In the genomic region with DNA sequence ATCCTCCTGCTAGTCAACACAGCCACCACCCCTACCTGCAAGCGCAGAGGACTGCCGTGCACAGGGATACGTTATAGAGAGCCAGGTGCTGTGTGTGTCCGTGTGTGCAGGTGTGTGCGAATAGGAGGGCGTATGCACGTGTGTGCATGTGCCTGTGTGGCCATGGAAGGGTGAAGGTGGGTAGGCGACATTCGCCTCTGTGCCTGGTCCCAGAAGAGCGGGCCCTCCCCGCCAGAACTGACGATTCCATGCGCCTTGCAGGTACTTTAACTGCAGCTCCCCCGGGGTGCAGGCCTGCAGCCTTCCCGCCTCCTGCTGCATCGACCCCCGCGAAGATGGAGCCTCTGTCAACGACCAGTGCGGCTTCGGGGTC, we compare ENCODE assay signal across 29 cellular contexts. TPM values are rescaled to one million over a fixed set of nuclear protein-coding genes. Genes with fewer than 3 reads are reported as not detected.
DNase-seq lines count a peak whose midpoint lies in the region; ATAC-seq lines count a peak whose summit lies in the region.
"Had no signal": no experiment of that assay in that cellular context is flagged by ENCODE, and none has a peak within 500 bp of the region (broad histone marks: within the 10 kb centered on the region; RNA-seq: fewer than 3 reads in every experiment).

No MANE protein-coding gene starts in this region.

- ATAC-seq in GM19035 (IDR thresholded peaks at IDR 0.05; ENCODE audit: unreplicated experiment) = no peak
- ATAC-seq: activated CD8-positive, alpha-beta T cell treated with anti-CD3 and anti-CD28 coated beads, Interleukin-2, amount 10 ng/mL, durations not matched to agents 7 days and 5 days; left cardiac atrium; Right ventricle myocardium inferior; SK-N-SH treated with all-trans-retinoic acid at 6 μM for 48 hours had no signal

- H3K23ac ChIP-seq in mesenchymal stem cell (ENCODE audit: low read length in 2 of 2) = no peak overlapping the region

- H3K4me2 ChIP-seq in mesenchymal stem cell (ENCODE audit: low read length, poor library complexity, severe bottlenecking) = no peak overlapping the region
- H3K4me2 ChIP-seq: PC-9 had no signal

- H4K91ac ChIP-seq in mesenchymal stem cell (ENCODE audit: low read length) = peak overlapping the region; percentile 7

- H3K18ac ChIP-seq in mesenchymal stem cell (ENCODE audit: low read depth in 1 of 2, low read length in 2 of 2) = peak overlapping the region in 1 of 2 experiments; percentile 42

- 40 to 42% methylated on average over 21 of the region's 21 CpGs for WGBS in ectodermal cell, 2 experiments
- WGBS in mesenchymal stem cell = 30% methylated on average over 21 of the region's 21 CpGs

- no peak overlapping the region for H2AK5ac ChIP-seq in mesenchymal stem cell (ENCODE audit: low read length, severe bottlenecking)

- peak overlapping the region; percentile 48 for H3K4me3 ChIP-seq in HUES6 (ENCODE audit: low read depth, low read length)
- H3K4me3 ChIP-seq in ectodermal cell (ENCODE audit: insufficient read depth, low read depth, low read length) = peak overlapping the region; percentile 22
- H3K4me3 ChIP-seq in mesenchymal stem cell (ENCODE audit: insufficient read depth in 1 of 2, low read depth in 1 of 2, low read length in 2 of 2) = peak overlapping the region in 1 of 2 experiments; percentile 47
- H3K4me3 ChIP-seq: ascending aorta, PC-9, prostate gland, vagina had no signal

- no peak overlapping the region for H2BK5ac ChIP-seq in mesenchymal stem cell (ENCODE audit: low read depth, low read length, poor library complexity, severe bottlenecking)

- H4K8ac ChIP-seq in mesenchymal stem cell (ENCODE audit: low read length) = no peak overlapping the region

- H3K9ac ChIP-seq in ES-I3 (ENCODE audit: low read depth, low read length) (peak overlapping the region; percentile 54; the same call in 1 of the 2 replicates), HUES6 (ENCODE audit: low read length) (no peak overlapping the region), mesenchymal stem cell (ENCODE audit: low read length) (no peak overlapping the region)

- H3K36me3 ChIP-seq in ES-I3 (ENCODE audit: insufficient read depth, low read length) = no peaks in the 10 kb centered on the region
- H3K36me3 ChIP-seq in HUES6 (ENCODE audit: control insufficient read depth, insufficient read depth, low read length) = 0 out of 2 replicates have a peak, but pooled peaks cover 3% of the 10 kb centered on the region
- H3K36me3 ChIP-seq in ectodermal cell (ENCODE audit: control insufficient read depth, insufficient read depth, low read length) = no peaks in the 10 kb centered on the region
- H3K36me3 ChIP-seq in mesenchymal stem cell (ENCODE audit: control insufficient read depth in 1 of 2, insufficient read depth in 2 of 2, low read depth in 1 of 2, low read length in 2 of 2) = peaks cover 4 to 5% of the 10 kb centered on the region in 2 experiments
- H3K36me3 ChIP-seq: ascending aorta, BE2C, neutrophil, prostate gland, vagina had no signal

- H3K27me3 ChIP-seq in HUES6 (ENCODE audit: control insufficient read depth, insufficient read depth, low read length) = peaks cover 24% of the 10 kb centered on the region
- peaks cover 29% of the 10 kb centered on the region for H3K27me3 ChIP-seq in ectodermal cell (ENCODE audit: control insufficient read depth, insufficient read depth, low read length, poor library complexity, severe bottlenecking)
- peaks cover 21 to 23% of the 10 kb centered on the region in 2 experiments for H3K27me3 ChIP-seq in mesenchymal stem cell (ENCODE audit: control insufficient read depth in 1 of 2, insufficient read depth in 1 of 2, low read length in 2 of 2)
- H3K27me3 ChIP-seq: ascending aorta, vagina had no signal

- H3K27ac ChIP-seq in HUES6 (ENCODE audit: low read depth, low read length) (no peak overlapping the region), ectodermal cell (ENCODE audit: insufficient read depth, low read depth, low read length, poor library complexity, severe bottlenecking) (no peak overlapping the region), mesenchymal stem cell (ENCODE audit: low read length, poor library complexity, severe bottlenecking) (no peak overlapping the region)
- H3K27ac ChIP-seq: ascending aorta, neutrophil, PC-9, prostate gland, vagina had no signal

- H2BK120ac ChIP-seq in mesenchymal stem cell (ENCODE audit: low read depth, low read length) = no peak overlapping the region

- no peak overlapping the region for H2BK12ac ChIP-seq in mesenchymal stem cell (ENCODE audit: low read length in 2 of 2)

- H2AFZ ChIP-seq in mesenchymal stem cell (ENCODE audit: low read depth, low read length) = no peak overlapping the region
- H2AFZ ChIP-seq: PC-9 had no signal

- no peak overlapping the region for H2BK15ac ChIP-seq in mesenchymal stem cell (ENCODE audit: low read depth, poor library complexity, severe bottlenecking)

- H3K9me3 ChIP-seq in ES-I3 (ENCODE audit: control insufficient read depth, insufficient read depth, low read length) (no peaks in the 10 kb centered on the region), HUES6 (ENCODE audit: control insufficient read depth, insufficient read depth, low read depth, low read length) (no peaks in the 10 kb centered on the region), ectodermal cell (ENCODE audit: control insufficient read depth, low read length) (no peaks in the 10 kb centered on the region), mesenchymal stem cell (ENCODE audit: control insufficient read depth, low read length) (no peaks in the 10 kb centered on the region)
- H3K9me3 ChIP-seq: BE2C, prostate gland, vagina had no signal

- H3K4me1 ChIP-seq in ES-I3 (ENCODE audit: insufficient read depth, low read length) = peaks cover 11% of the 10 kb centered on the region; the same call in 1 of the 2 replicates
- peaks cover 20% of the 10 kb centered on the region for H3K4me1 ChIP-seq in HUES6 (ENCODE audit: control insufficient read depth, insufficient read depth, low read length)
- peaks cover 4% of the 10 kb centered on the region for H3K4me1 ChIP-seq in ectodermal cell (ENCODE audit: control insufficient read depth, insufficient read depth, low read length)
- H3K4me1 ChIP-seq in mesenchymal stem cell (ENCODE audit: control insufficient read depth, insufficient read depth, low read depth, low read length) = peaks cover 19% of the 10 kb centered on the region
- H3K4me1 ChIP-seq: ascending aorta, prostate gland, vagina had no signal

- DNase-seq in mesenchymal stem cell (no peak), NCI-H2171 (lab: John Stamatoyannopoulos, UW) (no peak), AG08396 (ENCODE audit: low spot score) (no peak)
- DNase-seq in activated CD4-positive, alpha-beta T cell treated with anti-CD3 and anti-CD28 coated beads for 48 hours = no peak
- DNase-seq: activated CD8-positive, alpha-beta T cell treated with anti-CD3 and anti-CD28 coated beads, Interleukin-2, amount 10 ng/mL, durations not matched to agents 7 days and 5 days; activated effector memory CD4-positive, alpha-beta T cell treated with Interleukin-2 at 50 U/mL for 16 hours; activated naive CD8-positive, alpha-beta T cell treated with anti-CD3 and anti-CD28 coated beads, Interleukin-2, amount 10 ng/mL, durations not matched to agents 7 days and 5 days; BE2C; CD8-positive, alpha-beta memory T cell; DMS 273 treated with DMSO at 0.1 percent for 48 hours; EL; HCEC 1CT; left cardiac atrium; MV-4-11; NCI-H1436 treated with DMSO at 0.1 percent for 48 hours; NCI-H2171 treated with DMSO at 0.1 percent for 48 hours; NCI-H524 treated with DMSO at 0.1 percent for 48 hours; PC-9; T-helper 2 cell had no signal

- H3K14ac ChIP-seq in mesenchymal stem cell (ENCODE audit: low read length in 2 of 2) = no peak overlapping the region

- no peaks in the 10 kb centered on the region for H3K79me1 ChIP-seq in mesenchymal stem cell (replicated peaks; ENCODE audit: low read length, poor library complexity, severe bottlenecking)

- H3K4ac ChIP-seq in mesenchymal stem cell (ENCODE audit: low read depth in 1 of 2, low read length in 2 of 2) = no peak overlapping the region

RNA-seq across cellular contexts. Expression of a gene that starts 8.7 kb away (rescaled TPM):
- 1.1 TPM for polyA plus RNA-seq in ectodermal cell (2013, experiment 1 of 4)
- polyA plus RNA-seq in ectodermal cell (2013, experiment 2 of 4) = not detected
- polyA plus RNA-seq in ectodermal cell (2013, experiment 3 of 4) = not detected
- polyA plus RNA-seq in ectodermal cell (2013, experiment 4 of 4) = not detected
- polyA plus RNA-seq in mesenchymal stem cell (2013, experiment 1 of 2) = 0.08 TPM
- polyA plus RNA-seq in mesenchymal stem cell (2013, experiment 2 of 2) = 0.14 TPM

RNA-seq across cellular contexts. Expression of a gene that starts 10.6 kb away (rescaled TPM):
- polyA plus RNA-seq in ectodermal cell (2013, experiment 1 of 4) = 3.7 TPM
- polyA plus RNA-seq in ectodermal cell (2013, experiment 2 of 4) = 4.8 TPM
- 3.7 TPM for polyA plus RNA-seq in ectodermal cell (2013, experiment 3 of 4)
- 4.3 TPM for polyA plus RNA-seq in ectodermal cell (2013, experiment 4 of 4)
- 2.0 TPM for polyA plus RNA-seq in mesenchymal stem cell (2013, experiment 1 of 2)
- 1.8 TPM for polyA plus RNA-seq in mesenchymal stem cell (2013, experiment 2 of 2)

RNA-seq across cellular contexts. Expression of a gene that starts 10.7 kb away (rescaled TPM):
- 75.5 TPM for polyA plus RNA-seq in ectodermal cell (2013, experiment 1 of 4)
- 84.4 TPM for polyA plus RNA-seq in ectodermal cell (2013, experiment 2 of 4)
- 51.4 TPM for polyA plus RNA-seq in ectodermal cell (2013, experiment 3 of 4)
- polyA plus RNA-seq in ectodermal cell (2013, experiment 4 of 4) = 57.5 TPM
- 76.1 TPM for polyA plus RNA-seq in mesenchymal stem cell (2013, experiment 1 of 2)
- 80.0 TPM for polyA plus RNA-seq in mesenchymal stem cell (2013, experiment 2 of 2)

RNA-seq across cellular contexts. Expression of a gene that starts 18.8 kb away (rescaled TPM):
- polyA plus RNA-seq in ectodermal cell (2013, experiment 1 of 4) = 27.3 TPM
- polyA plus RNA-seq in ectodermal cell (2013, experiment 2 of 4) = 23.2 TPM
- polyA plus RNA-seq in ectodermal cell (2013, experiment 3 of 4) = 26.6 TPM
- 37.0 TPM for polyA plus RNA-seq in ectodermal cell (2013, experiment 4 of 4)
- polyA plus RNA-seq in mesenchymal stem cell (2013, experiment 1 of 2) = 25.4 TPM
- 26.0 TPM for polyA plus RNA-seq in mesenchymal stem cell (2013, experiment 2 of 2)

RNA-seq across cellular contexts. Expression of a gene that starts 18.9 kb away (rescaled TPM):
- polyA plus RNA-seq in ectodermal cell (2013, experiment 1 of 4) = 39.7 TPM
- 34.3 TPM for polyA plus RNA-seq in ectodermal cell (2013, experiment 2 of 4)
- polyA plus RNA-seq in ectodermal cell (2013, experiment 3 of 4) = 30.9 TPM
- polyA plus RNA-seq in ectodermal cell (2013, experiment 4 of 4) = 32.6 TPM
- polyA plus RNA-seq in mesenchymal stem cell (2013, experiment 1 of 2) = 19.8 TPM
- polyA plus RNA-seq in mesenchymal stem cell (2013, experiment 2 of 2) = 17.9 TPM
